8 cellular contexts compared by ENCODE assay signal in the genomic region with DNA sequence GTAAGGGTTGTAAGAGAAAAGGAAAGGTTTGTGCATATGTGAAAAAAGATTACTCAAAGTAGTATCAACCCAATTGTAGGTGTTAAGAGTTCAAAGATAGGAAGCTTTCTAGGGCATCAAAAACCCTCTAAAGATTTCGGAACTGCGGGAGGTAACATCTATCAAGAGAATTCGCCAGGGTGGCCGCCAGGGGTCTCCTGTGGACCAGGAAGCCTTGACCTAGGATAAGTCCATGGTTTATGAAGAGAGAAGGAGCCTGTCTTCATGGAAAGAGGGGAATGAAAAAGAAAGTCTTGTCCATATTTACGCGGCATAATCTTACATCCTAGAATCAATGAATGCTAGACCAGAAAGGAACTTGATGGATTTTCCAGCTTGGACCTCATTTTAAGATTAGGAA.
DNase-seq lines count a peak whose midpoint lies in the region; ATAC-seq and TF ChIP-seq lines count a peak whose summit lies in the region.

No MANE protein-coding gene starts in this region.

- H3K27me3 Mint-ChIP-seq in WTC11 (ENCODE audit: low read depth): no peaks in the 10 kb centered on the region; the same call in 1 of the 2 replicates

- H3K27me3 ChIP-seq in heart left ventricle (no peaks in the 10 kb centered on the region), smooth muscle cell (ENCODE audit: low read depth) (no peaks in the 10 kb centered on the region)

- ATAC-seq in GM18868 (IDR thresholded peaks at IDR 0.05; ENCODE audit: unreplicated experiment) (peak; percentile 85), WTC11 (peak; percentile 93), heart left ventricle (peak in 1 of 4 donors; percentile 52)
- no peak for ATAC-seq in activated CD4-positive, CD25-positive, alpha-beta regulatory T cell treated with anti-CD3 and anti-CD28 coated beads, Interleukin-2, amount 50 U/mL, for 24 hours

- no peaks in the 10 kb centered on the region for H3K9me3 ChIP-seq in heart left ventricle
- no peaks in the 10 kb centered on the region for H3K9me3 ChIP-seq in smooth muscle cell (replicated peaks; ENCODE audit: low read depth)

- H3K36me3 ChIP-seq in heart left ventricle (no peaks in the 10 kb centered on the region), smooth muscle cell (ENCODE audit: low read depth) (no peaks in the 10 kb centered on the region)

- POLR2A ChIA-PET in AG04449 (lab: Yijun Ruan, JAX): no interaction called here
- POLR2A ChIA-PET in WTC11 (lab: Charles Lee): no interaction called here

- H3K9me3 Mint-ChIP-seq in WTC11: no peaks in the 10 kb centered on the region

- no peaks in the 10 kb centered on the region for H3F3A ChIP-seq in smooth muscle cell (ENCODE audit: low read depth)

- peaks cover 0 to 19% (median 0%) of the 10 kb centered on the region in 12 donors for H3K4me1 ChIP-seq in heart left ventricle
- H3K4me1 ChIP-seq in smooth muscle cell (ENCODE audit: low read depth): no peaks in the 10 kb centered on the region

- H3K4me1 Mint-ChIP-seq in WTC11: peaks cover 3% of the 10 kb centered on the region; the same call in 1 of the 2 replicates

- no peak overlapping the region for H2AFZ ChIP-seq in smooth muscle cell (ENCODE audit: low read depth)

- H3K4me3 Mint-ChIP-seq in WTC11: no peak overlapping the region

- H3K9ac ChIP-seq in smooth muscle cell (ENCODE audit: low read depth): no peak overlapping the region

- CTCF ChIA-PET in AG04449 (lab: Yijun Ruan, JAX) (interaction anchor here (0.5 to 2.1 kb wide), 10 partner anchors 10 to 1728 kb away, joined by 3 to 12 read pairs (median 3); partner anchors contain the start of gene TFPI2), WTC11 (lab: Charles Lee) (interaction anchor here (0.6 to 2.3 kb wide), 7 partner anchors 12 to 680 kb away, joined by 3 to 8 read pairs (median 3); no protein-coding TSS in a partner anchor)

- DNase-seq in AG04449 (ENCODE audit: low read depth, low spot score) (no peak), LHCN-M2 (ENCODE audit: low read depth) (peak; percentile 70), WTC11 (ENCODE audit: low spot score) (peak; percentile 75), heart left ventricle (peak in 4 of 5 donors; percentile 20 to 65 (median 32)), smooth muscle cell (lab: John Stamatoyannopoulos, UW; ENCODE audit: unreplicated experiment) (no peak), NCI-H510A treated with DMSO at 0.1 percent for 48 hours (lab: John Stamatoyannopoulos, UW) (no peak)

- intact Hi-C loops in heart left ventricle (cut with DNase I): loop anchor here in 2 of 10 donors (5.0 to 10.0 kb wide), 2 partner anchors 370 to 372 kb away; no protein-coding TSS in a partner anchor

- no peak for TF ChIP-seq POLR2A in heart left ventricle (IDR thresholded peaks at IDR 0.05)

- TF ChIP-seq CTCF in AG04449 (IDR thresholded peaks at IDR 0.05; ENCODE audit: insufficient read depth, low read length, missing control alignments): peak; percentile 54
- peak; percentile 76 for TF ChIP-seq CTCF in WTC11 (IDR thresholded peaks at IDR 0.05)
- peak in 10 of 12 donors; percentile 8 to 60 (median 36) for TF ChIP-seq CTCF in heart left ventricle (IDR thresholded peaks at IDR 0.05)
- TF ChIP-seq CTCF in smooth muscle cell (IDR thresholded peaks at IDR 0.05; ENCODE audit: borderline replicate concordance, insufficient read depth, poor library complexity, severe bottlenecking): peak; percentile 59

- peaks cover 4% of the 10 kb centered on the region for H4K20me1 ChIP-seq in smooth muscle cell (ENCODE audit: low read depth)

- no peaks in the 10 kb centered on the region for H3K36me3 Mint-ChIP-seq in WTC11

- WGBS in heart left ventricle, 4 donors: 44 to 54% (median 51%) methylated on average over 6 of the region's 6 CpGs
- 42% methylated on average over 6 of the region's 6 CpGs for WGBS in smooth muscle cell (ENCODE audit: low lambda C conversion rate)

- no peaks in the 10 kb centered on the region for H3K79me2 ChIP-seq in smooth muscle cell (ENCODE audit: low read depth)

- no peak overlapping the region for H3K27ac ChIP-seq in heart left ventricle
- no peak overlapping the region for H3K27ac ChIP-seq in smooth muscle cell (ENCODE audit: low read depth)

- H3K4me3 ChIP-seq in AG04449 (ENCODE audit: low read depth, low read length) (no peak overlapping the region), heart left ventricle (no peak overlapping the region), smooth muscle cell (no peak overlapping the region)

- H3K4me2 ChIP-seq in smooth muscle cell: no peak overlapping the region

- no peak overlapping the region for H3K27ac Mint-ChIP-seq in WTC11

TF ChIP-seq in WTC11, 78 proteins besides CTCF, POLR2A, EP300 and RAD21:
- no peak for TF ChIP-seq PREB (CRISPR knock-in tag; IDR thresholded peaks at IDR 0.05; ENCODE audit: borderline replicate concordance)

Comparison
In these comparisons a context has a peak if more than half of its experiments do, and no peak if none do; other contexts are left out.
1. DNase-seq: peak in LHCN-M2 (single experiment), WTC11 (single experiment) and heart left ventricle (4 of 5); none in AG04449 (single experiment), smooth muscle cell (single experiment) and NCI-H510A treated with DMSO at 0.1 percent for 48 hours (single experiment).
2. ATAC-seq: peak in GM18868 (single experiment) and WTC11 (single experiment); none in activated CD4-positive, CD25-positive, alpha-beta regulatory T cell treated with anti-CD3 and anti-CD28 coated beads, Interleukin-2, amount 50 U/mL, for 24 hours (0 of 2).
3. Peak in every context shown above with its lines, with median percentiles within 50 percentile points of each other: CTCF ChIP-seq.